In genomic region chr12:109098142-109098652, GRCh38 we compare ENCODE assay signal across 8 cellular contexts. TPM values are rescaled to one million over a fixed set of nuclear protein-coding genes. Genes with fewer than 3 reads are reported as not detected.
DNase-seq lines count a peak whose midpoint lies in the region; ATAC-seq and TF ChIP-seq lines count a peak whose summit lies in the region.

No MANE protein-coding gene starts in this region.

- no peaks in the 10 kb centered on the region for H3K9me3 ChIP-seq in SU-DHL-6 (ENCODE audit: insufficient read depth, low read length)

- no peak overlapping the region for H3K27ac ChIP-seq in SU-DHL-6 (ENCODE audit: low read depth, low read length)

- H3K4me3 ChIP-seq in SU-DHL-6 (ENCODE audit: insufficient read depth, low read length, poor library complexity, severe bottlenecking): peak overlapping the region; percentile 93

- peaks cover 33 to 36% of the 10 kb centered on the region in 2 donors for H3K4me1 Mint-ChIP-seq in natural killer cell treated with Interleukin-12 subunit alpha and Interleukin-12 subunit beta and Interleukin-15 and Interleukin-18, amount 100 ng/mL, for 72 hours (ENCODE audit: low read depth in 2 of 2)

- peak overlapping the region; percentile 33 for H2AFZ ChIP-seq in SU-DHL-6 (ENCODE audit: low read depth, low read length, severe bottlenecking)

- TF ChIP-seq CTCF in SU-DHL-6 (IDR thresholded peaks at IDR 0.05; ENCODE audit: insufficient read depth, low read length, poor library complexity, severe bottlenecking): no peak

- peak overlapping the region; percentile 84 for H3K4me3 Mint-ChIP-seq in natural killer cell treated with Interleukin-12 subunit alpha and Interleukin-12 subunit beta and Interleukin-15 and Interleukin-18, amount 100 ng/mL, for 72 hours

- peak overlapping the region; percentile 85 for H3K4me2 ChIP-seq in SU-DHL-6 (ENCODE audit: low read depth, low read length, poor library complexity, severe bottlenecking)

- in situ Hi-C loops in ACHN (cut with HindIII; ENCODE audit: low pct_ligation_motif_present, low pct_unique_long_range_greater_than_20kb, low sequenced_read_pairs): no loop called here

- H3K9ac ChIP-seq in SU-DHL-6 (ENCODE audit: low read length): peak overlapping the region; percentile 80

- no peaks in the 10 kb centered on the region for H3K9me2 ChIP-seq in SU-DHL-6 (replicated peaks; ENCODE audit: insufficient read depth, low read length)

- H3K36me3 Mint-ChIP-seq in natural killer cell treated with Interleukin-12 subunit alpha and Interleukin-12 subunit beta and Interleukin-15 and Interleukin-18, amount 100 ng/mL, for 72 hours: peaks cover 6% of the 10 kb centered on the region

- H3K27me3 ChIP-seq in SU-DHL-6 (ENCODE audit: low read length): no peaks in the 10 kb centered on the region

- peak; percentile 24 for ATAC-seq in GM18867 (IDR thresholded peaks at IDR 0.05; ENCODE audit: unreplicated experiment)
- peak; percentile 36 for ATAC-seq in HG03064 (IDR thresholded peaks at IDR 0.05; ENCODE audit: low read depth, unreplicated experiment)
- ATAC-seq in esophagus mucosa: peak; percentile 61
- ATAC-seq in natural killer cell treated with Interleukin-12 subunit alpha and Interleukin-12 subunit beta and Interleukin-15 and Interleukin-18, amount 100 ng/mL, for 72 hours: peak; percentile 37 to 50

- H3F3A ChIP-seq in SU-DHL-6 (ENCODE audit: insufficient read depth): peaks cover 4% of the 10 kb centered on the region; the same call in 1 of the 2 replicates

- no peaks in the 10 kb centered on the region for H4K20me1 ChIP-seq in SU-DHL-6 (ENCODE audit: low read depth, low read length)

- H3K27ac Mint-ChIP-seq in natural killer cell treated with Interleukin-12 subunit alpha and Interleukin-12 subunit beta and Interleukin-15 and Interleukin-18, amount 100 ng/mL, for 72 hours: peak overlapping the region; percentile 26 to 76

- peaks cover 10% of the 10 kb centered on the region; the same call in 1 of the 2 replicates for H3K79me2 ChIP-seq in SU-DHL-6 (ENCODE audit: insufficient read depth, low read length)

- H3K9me3 Mint-ChIP-seq in natural killer cell treated with Interleukin-12 subunit alpha and Interleukin-12 subunit beta and Interleukin-15 and Interleukin-18, amount 100 ng/mL, for 72 hours: no peaks in the 10 kb centered on the region

- peaks cover 3% of the 10 kb centered on the region; the same call in 1 of the 2 replicates for H3K36me3 ChIP-seq in SU-DHL-6 (ENCODE audit: low read length)

- DNase-seq in ACHN: peak; percentile 67
- no peak for DNase-seq in natural killer cell treated with Interleukin-12 subunit alpha and Interleukin-12 subunit beta and Interleukin-15 and Interleukin-18, amount 100 ng/mL, for 72 hours (ENCODE audit: low spot score)
- no peak for DNase-seq in NCI-H1417 treated with DMSO at 0.1 percent for 48 hours (lab: John Stamatoyannopoulos, UW)
- DNase-seq in retina: no peak

- no peaks in the 10 kb centered on the region for H3K27me3 Mint-ChIP-seq in natural killer cell treated with Interleukin-12 subunit alpha and Interleukin-12 subunit beta and Interleukin-15 and Interleukin-18, amount 100 ng/mL, for 72 hours

RNA-seq across cellular contexts. Expression of gene UNG, which starts 0.8 kb away (rescaled TPM):
- 32.0 TPM for total RNA-seq in esophagus mucosa
- 10 to 100 TPM; 36.1 to 79.3 TPM for total RNA-seq in natural killer cell treated with Interleukin-12 subunit alpha and Interleukin-12 subunit beta and Interleukin-15 and Interleukin-18, amount 100 ng/mL, for 72 hours

RNA-seq across cellular contexts. Expression of gene ALKBH2, which starts 4.9 kb away (rescaled TPM):
- total RNA-seq in esophagus mucosa: 14.2 TPM
- 10 to 100 TPM; 13.7 to 28.6 TPM for total RNA-seq in natural killer cell treated with Interleukin-12 subunit alpha and Interleukin-12 subunit beta and Interleukin-15 and Interleukin-18, amount 100 ng/mL, for 72 hours

RNA-seq across cellular contexts. Expression of gene ACACB, which starts 18.2 kb away (rescaled TPM):
- total RNA-seq in esophagus mucosa: 7.0 TPM
- total RNA-seq in natural killer cell treated with Interleukin-12 subunit alpha and Interleukin-12 subunit beta and Interleukin-15 and Interleukin-18, amount 100 ng/mL, for 72 hours: 10 to 100 TPM in 1 of 2 donors, 1 to 10 TPM in 1; 3.4 to 11.1 TPM

RNA-seq across cellular contexts. Expression of gene USP30, which starts 45.8 kb away (rescaled TPM):
- 10.0 TPM for total RNA-seq in esophagus mucosa
- total RNA-seq in natural killer cell treated with Interleukin-12 subunit alpha and Interleukin-12 subunit beta and Interleukin-15 and Interleukin-18, amount 100 ng/mL, for 72 hours: 10 to 100 TPM in 1 of 2 donors, 1 to 10 TPM in 1; 8.5 to 11.4 TPM
